ENCODE assay signal across 20 cellular contexts in genomic region chr10:68938117-68938516, GRCh38. TPM values are rescaled to one million over a fixed set of nuclear protein-coding genes. Genes with fewer than 3 reads are reported as not detected.
A peak's percentile ranks its signal among the peaks of the same experiment; 100 is the strongest.
DNase-seq lines count a peak whose midpoint lies in the region; ATAC-seq and TF ChIP-seq lines count a peak whose summit lies in the region.
"Had no signal": no experiment of that assay in that cellular context is flagged by ENCODE, and none has a peak within 500 bp of the region (broad histone marks: within the 10 kb centered on the region; RNA-seq: fewer than 3 reads in every experiment).

No MANE protein-coding gene starts in this region.

- no peak for TF ChIP-seq CTCF in activated CD8-positive, alpha-beta T cell treated with anti-CD3 and anti-CD28 coated beads for 36 hours (IDR thresholded peaks at IDR 0.05)

- DNase-seq in activated CD8-positive, alpha-beta T cell treated with anti-CD3 and anti-CD28 coated beads for 36 hours, result no peak
- no peak for DNase-seq in activated CD8-positive, alpha-beta T cell treated with anti-CD3 and anti-CD28 coated beads, Interleukin-2, amount 10 ng/mL, durations not matched to agents 7 days and 5 days
- DNase-seq in NCI-H2171 treated with DMSO at 0.1 percent for 48 hours (lab: John Stamatoyannopoulos, UW) (peak; percentile 26), fibroblast of gingiva (ENCODE audit: low read depth) (peak; percentile 17), cerebellar cortex (ENCODE audit: low spot score) (no peak), HuH-7.5 (ENCODE audit: low spot score) (no peak)
- peak in 1 of 2 donors; percentile 35 for DNase-seq in stimulated activated effector memory CD8-positive, alpha-beta T cell treated with anti-CD3 and anti-CD28 coated beads, Interleukin-12 subunit alpha, Interleukin-12 subunit beta, amount 100 ng/mL, for 72 hours (ENCODE audit: low spot score in 2 of 2)
- no peak for DNase-seq in activated naive CD8-positive, alpha-beta T cell treated with anti-CD3 and anti-CD28 coated beads, Interleukin-2, amount 50 U/mL, for 24 hours
- DNase-seq: activated CD4-positive, alpha-beta T cell treated with anti-CD3 and anti-CD28 coated beads, Interleukin-2, amount 50 U/mL, for 1 hour; activated effector memory CD4-positive, alpha-beta T cell treated with anti-CD3 and anti-CD28 coated beads, Interleukin-2, amount 50 U/mL, for 16 hours; cortex of kidney; left ventricle myocardium inferior; NCI-H1048; NCI-H2227 treated with DMSO at 0.1 percent for 48 hours; SHP77 treated with DMSO at 0.1 percent for 48 hours; T1000; trophoblast cell had no signal

- H3K27me3 Mint-ChIP-seq in activated CD8-positive, alpha-beta T cell treated with anti-CD3 and anti-CD28 coated beads for 36 hours, result no peaks in the 10 kb centered on the region
- no peaks in the 10 kb centered on the region for H3K27me3 Mint-ChIP-seq in activated CD8-positive, alpha-beta T cell treated with anti-CD3 and anti-CD28 coated beads, Interleukin-2, amount 10 ng/mL, durations not matched to agents 7 days and 5 days (ENCODE audit: low read depth)
- H3K27me3 Mint-ChIP-seq in activated naive CD8-positive, alpha-beta T cell treated with anti-CD3 and anti-CD28 coated beads, Interleukin-2, amount 50 U/mL, for 24 hours, result no peaks in the 10 kb centered on the region
- H3K27me3 Mint-ChIP-seq: stimulated activated memory B cell treated with anti-CD40 and anti-IgM and Interleukin-4, amounts not matched to agents 10 μg/mL and 1 μg/mL and 100 μg/mL, for 72 hours had no signal

- ATAC-seq in activated CD8-positive, alpha-beta T cell treated with anti-CD3 and anti-CD28 coated beads for 36 hours, result no peak
- no peak for ATAC-seq in activated CD8-positive, alpha-beta T cell treated with anti-CD3 and anti-CD28 coated beads, Interleukin-2, amount 10 ng/mL, durations not matched to agents 7 days and 5 days
- ATAC-seq in stimulated activated effector memory CD8-positive, alpha-beta T cell treated with anti-CD3 and anti-CD28 coated beads, Interleukin-12 subunit alpha, Interleukin-12 subunit beta, amount 100 ng/mL, for 72 hours, result no peak
- no peak for ATAC-seq in activated naive CD8-positive, alpha-beta T cell treated with anti-CD3 and anti-CD28 coated beads, Interleukin-2, amount 50 U/mL, for 24 hours
- ATAC-seq: esophagus mucosa; HCT116; stimulated activated memory B cell treated with anti-CD40 and anti-IgM and Interleukin-4, amounts not matched to agents 10 μg/mL and 1 μg/mL and 100 μg/mL, for 72 hours had no signal

- peaks cover 9% of the 10 kb centered on the region for H3K4me1 Mint-ChIP-seq in activated CD8-positive, alpha-beta T cell treated with anti-CD3 and anti-CD28 coated beads for 36 hours (ENCODE audit: low read depth)
- H3K4me1 Mint-ChIP-seq in activated CD8-positive, alpha-beta T cell treated with anti-CD3 and anti-CD28 coated beads, Interleukin-2, amount 10 ng/mL, durations not matched to agents 7 days and 5 days (ENCODE audit: low read depth), result peaks cover 3% of the 10 kb centered on the region
- H3K4me1 Mint-ChIP-seq in stimulated activated effector memory CD8-positive, alpha-beta T cell treated with anti-CD3 and anti-CD28 coated beads, Interleukin-12 subunit alpha, Interleukin-12 subunit beta, amount 100 ng/mL, for 72 hours, result peaks cover 8% of the 10 kb centered on the region
- H3K4me1 Mint-ChIP-seq in activated naive CD8-positive, alpha-beta T cell treated with anti-CD3 and anti-CD28 coated beads, Interleukin-2, amount 50 U/mL, for 24 hours, result peaks cover 17% of the 10 kb centered on the region
- H3K4me1 Mint-ChIP-seq: stimulated activated memory B cell treated with anti-CD40 and anti-IgM and Interleukin-4, amounts not matched to agents 10 μg/mL and 1 μg/mL and 100 μg/mL, for 72 hours had no signal

- POLR2A ChIA-PET in activated CD8-positive, alpha-beta T cell treated with anti-CD3 and anti-CD28 coated beads for 36 hours (lab: Charles Lee), result interaction anchor here (0.6 to 1.9 kb wide), 2 partner anchors 10 kb away, joined by 3 to 5 read pairs; no protein-coding TSS in a partner anchor
- POLR2A ChIA-PET in activated CD8-positive, alpha-beta T cell treated with anti-CD3 and anti-CD28 coated beads, Interleukin-2, amount 10 ng/mL, durations not matched to agents 7 days and 5 days (lab: Charles Lee), result no interaction called here

- peaks cover 35% of the 10 kb centered on the region for H3K36me3 Mint-ChIP-seq in activated CD8-positive, alpha-beta T cell treated with anti-CD3 and anti-CD28 coated beads for 36 hours (ENCODE audit: low read depth)
- peaks cover 35% of the 10 kb centered on the region for H3K36me3 Mint-ChIP-seq in activated CD8-positive, alpha-beta T cell treated with anti-CD3 and anti-CD28 coated beads, Interleukin-2, amount 10 ng/mL, durations not matched to agents 7 days and 5 days (ENCODE audit: low read depth)
- peaks cover 100% of the 10 kb centered on the region for H3K36me3 Mint-ChIP-seq in stimulated activated effector memory CD8-positive, alpha-beta T cell treated with anti-CD3 and anti-CD28 coated beads, Interleukin-12 subunit alpha, Interleukin-12 subunit beta, amount 100 ng/mL, for 72 hours
- peaks cover 45% of the 10 kb centered on the region for H3K36me3 Mint-ChIP-seq in activated naive CD8-positive, alpha-beta T cell treated with anti-CD3 and anti-CD28 coated beads, Interleukin-2, amount 50 U/mL, for 24 hours (ENCODE audit: low read depth)

- CTCF ChIA-PET in activated CD8-positive, alpha-beta T cell treated with anti-CD3 and anti-CD28 coated beads for 36 hours (lab: Charles Lee), result no interaction called here
- CTCF ChIA-PET in activated CD8-positive, alpha-beta T cell treated with anti-CD3 and anti-CD28 coated beads, Interleukin-2, amount 10 ng/mL, durations not matched to agents 7 days and 5 days (lab: Charles Lee), result interaction anchor here (2.5 kb wide), 1 partner anchor 18 kb away, joined by 5 read pairs; the partner anchor contains the start of gene DDX21

- no peak overlapping the region for H3K4me3 Mint-ChIP-seq in activated CD8-positive, alpha-beta T cell treated with anti-CD3 and anti-CD28 coated beads for 36 hours
- no peak overlapping the region for H3K4me3 Mint-ChIP-seq in activated CD8-positive, alpha-beta T cell treated with anti-CD3 and anti-CD28 coated beads, Interleukin-2, amount 10 ng/mL, durations not matched to agents 7 days and 5 days
- H3K4me3 Mint-ChIP-seq in stimulated activated effector memory CD8-positive, alpha-beta T cell treated with anti-CD3 and anti-CD28 coated beads, Interleukin-12 subunit alpha, Interleukin-12 subunit beta, amount 100 ng/mL, for 72 hours, result no peak overlapping the region
- H3K4me3 Mint-ChIP-seq in activated naive CD8-positive, alpha-beta T cell treated with anti-CD3 and anti-CD28 coated beads, Interleukin-2, amount 50 U/mL, for 24 hours, result no peak overlapping the region
- H3K4me3 Mint-ChIP-seq: stimulated activated memory B cell treated with anti-CD40 and anti-IgM and Interleukin-4, amounts not matched to agents 10 μg/mL and 1 μg/mL and 100 μg/mL, for 72 hours had no signal

- H3K9me3 Mint-ChIP-seq in activated CD8-positive, alpha-beta T cell treated with anti-CD3 and anti-CD28 coated beads for 36 hours, result no peaks in the 10 kb centered on the region
- no peaks in the 10 kb centered on the region for H3K9me3 Mint-ChIP-seq in activated CD8-positive, alpha-beta T cell treated with anti-CD3 and anti-CD28 coated beads, Interleukin-2, amount 10 ng/mL, durations not matched to agents 7 days and 5 days (ENCODE audit: insufficient read depth)
- H3K9me3 Mint-ChIP-seq in stimulated activated effector memory CD8-positive, alpha-beta T cell treated with anti-CD3 and anti-CD28 coated beads, Interleukin-12 subunit alpha, Interleukin-12 subunit beta, amount 100 ng/mL, for 72 hours, result no peaks in the 10 kb centered on the region
- no peaks in the 10 kb centered on the region for H3K9me3 Mint-ChIP-seq in activated naive CD8-positive, alpha-beta T cell treated with anti-CD3 and anti-CD28 coated beads, Interleukin-2, amount 50 U/mL, for 24 hours
- H3K9me3 Mint-ChIP-seq: stimulated activated memory B cell treated with anti-CD40 and anti-IgM and Interleukin-4, amounts not matched to agents 10 μg/mL and 1 μg/mL and 100 μg/mL, for 72 hours had no signal

- intact Hi-C loops in activated CD8-positive, alpha-beta T cell treated with anti-CD3 and anti-CD28 coated beads for 36 hours (cut with micrococcal nuclease), result no loop called here

- peak overlapping the region; percentile 58 for H3K27ac Mint-ChIP-seq in activated CD8-positive, alpha-beta T cell treated with anti-CD3 and anti-CD28 coated beads for 36 hours
- H3K27ac Mint-ChIP-seq in activated CD8-positive, alpha-beta T cell treated with anti-CD3 and anti-CD28 coated beads, Interleukin-2, amount 10 ng/mL, durations not matched to agents 7 days and 5 days, result no peak overlapping the region
- peak overlapping the region; percentile 42 for H3K27ac Mint-ChIP-seq in stimulated activated effector memory CD8-positive, alpha-beta T cell treated with anti-CD3 and anti-CD28 coated beads, Interleukin-12 subunit alpha, Interleukin-12 subunit beta, amount 100 ng/mL, for 72 hours
- H3K27ac Mint-ChIP-seq in activated naive CD8-positive, alpha-beta T cell treated with anti-CD3 and anti-CD28 coated beads, Interleukin-2, amount 50 U/mL, for 24 hours, result no peak overlapping the region

RNA-seq across cellular contexts. Expression of gene DDX21, which starts 17.9 kb away (rescaled TPM):
- 100 to 1,000 TPM; 192 to 194 TPM for total RNA-seq in activated CD8-positive, alpha-beta T cell treated with anti-CD3 and anti-CD28 coated beads for 36 hours
- total RNA-seq in activated CD8-positive, alpha-beta T cell treated with anti-CD3 and anti-CD28 coated beads, Interleukin-2, amount 10 ng/mL, durations not matched to agents 7 days and 5 days, result 10 to 100 TPM; 94.7 to 94.9 TPM

RNA-seq across cellular contexts. Expression of gene DDX50, which starts 37.0 kb away (rescaled TPM):
- 100 to 1,000 TPM; 102 to 105 TPM for total RNA-seq in activated CD8-positive, alpha-beta T cell treated with anti-CD3 and anti-CD28 coated beads for 36 hours
- 10 to 100 TPM; 46.9 to 50.7 TPM for total RNA-seq in activated CD8-positive, alpha-beta T cell treated with anti-CD3 and anti-CD28 coated beads, Interleukin-2, amount 10 ng/mL, durations not matched to agents 7 days and 5 days

RNA-seq across cellular contexts. Expression of gene KIFBP, which starts 50.5 kb away (rescaled TPM):
- 10 to 100 TPM in 1 of 2 experiments, 1 to 10 TPM in 1; 9.7 to 10.9 TPM for total RNA-seq in activated CD8-positive, alpha-beta T cell treated with anti-CD3 and anti-CD28 coated beads for 36 hours
- 10 to 100 TPM; 13.7 to 16.5 TPM for total RNA-seq in activated CD8-positive, alpha-beta T cell treated with anti-CD3 and anti-CD28 coated beads, Interleukin-2, amount 10 ng/mL, durations not matched to agents 7 days and 5 days

Comparison
In these comparisons a context has a peak if more than half of its experiments do, and no peak if none do; other contexts are left out.
1. H3K27ac Mint-ChIP-seq: peak in activated CD8-positive, alpha-beta T cell treated with anti-CD3 and anti-CD28 coated beads for 36 hours (single experiment) and stimulated activated effector memory CD8-positive, alpha-beta T cell treated with anti-CD3 and anti-CD28 coated beads, Interleukin-12 subunit alpha, Interleukin-12 subunit beta, amount 100 ng/mL, for 72 hours (single experiment); none in activated CD8-positive, alpha-beta T cell treated with anti-CD3 and anti-CD28 coated beads, Interleukin-2, amount 10 ng/mL, durations not matched to agents 7 days and 5 days (single experiment) and activated naive CD8-positive, alpha-beta T cell treated with anti-CD3 and anti-CD28 coated beads, Interleukin-2, amount 50 U/mL, for 24 hours (single experiment).
2. DNase-seq: peak in NCI-H2171 treated with DMSO at 0.1 percent for 48 hours (single experiment) and fibroblast of gingiva (single experiment); none in activated CD8-positive, alpha-beta T cell treated with anti-CD3 and anti-CD28 coated beads for 36 hours (single experiment), activated CD8-positive, alpha-beta T cell treated with anti-CD3 and anti-CD28 coated beads, Interleukin-2, amount 10 ng/mL, durations not matched to agents 7 days and 5 days (single experiment), activated naive CD8-positive, alpha-beta T cell treated with anti-CD3 and anti-CD28 coated beads, Interleukin-2, amount 50 U/mL, for 24 hours (single experiment), cerebellar cortex (single experiment) and HuH-7.5 (single experiment).